ENCODE assay signal across 1 cellular context in genomic region chr6:142297996-142298753, GRCh38.
TF ChIP-seq lines count a peak whose summit lies in the region.

No MANE protein-coding gene starts in this region.

TF ChIP-seq in HepG2, 621 proteins besides CTCF, POLR2A, EP300 and RAD21 (continued from another document and continues in another):
- TF ChIP-seq ZBTB1 (CRISPR knock-in tag; IDR thresholded peaks at IDR 0.05; ENCODE audit: borderline replicate concordance), result no peak
- TF ChIP-seq ZNF30 (CRISPR knock-in tag; IDR thresholded peaks at IDR 0.05), result no peak
- peak; percentile 75; the same call in 1 of the 2 replicates for TF ChIP-seq ZNF337 (CRISPR knock-in tag; IDR thresholded peaks at IDR 0.05; ENCODE audit: borderline replicate concordance, low read depth)
- peak; percentile 83 for TF ChIP-seq ZNF644 (CRISPR knock-in tag; IDR thresholded peaks at IDR 0.05; ENCODE audit: low read depth)
- no peak for TF ChIP-seq KIAA2018 (CRISPR knock-in tag; IDR thresholded peaks at IDR 0.05; ENCODE audit: borderline replicate concordance)
- TF ChIP-seq ZNF749 (CRISPR knock-in tag; IDR thresholded peaks at IDR 0.05; ENCODE audit: borderline replicate concordance), result no peak
- no peak for TF ChIP-seq BRD4 (CRISPR knock-in tag; IDR thresholded peaks at IDR 0.05)
- TF ChIP-seq E2F2 (CRISPR knock-in tag; IDR thresholded peaks at IDR 0.05; ENCODE audit: borderline replicate concordance), result no peak
- no peak for TF ChIP-seq PHB2 (IDR thresholded peaks at IDR 0.05; ENCODE audit: partially characterized antibody)
- no peak for TF ChIP-seq ZBTB10 (CRISPR knock-in tag; IDR thresholded peaks at IDR 0.05; ENCODE audit: borderline replicate concordance)
- TF ChIP-seq FOXK2 (IDR thresholded peaks at IDR 0.05), result peak; percentile 80
- TF ChIP-seq ZNF484 (CRISPR knock-in tag; IDR thresholded peaks at IDR 0.05; ENCODE audit: borderline replicate concordance, low read depth), result no peak
- no peak for TF ChIP-seq REST (IDR thresholded peaks at IDR 0.05; ENCODE audit: borderline replicate concordance in 1 of 2, low read depth in 1 of 2, low read length in 2 of 2)
- no peak for TF ChIP-seq ETS1 (CRISPR knock-in tag; IDR thresholded peaks at IDR 0.05)
- peak; percentile 34; the same call in 1 of the 2 replicates for TF ChIP-seq GABPB1 (CRISPR knock-in tag; IDR thresholded peaks at IDR 0.05)
- no peak for TF ChIP-seq ZNF446 (CRISPR knock-in tag; IDR thresholded peaks at IDR 0.05)
- TF ChIP-seq ZNF766 (CRISPR knock-in tag; IDR thresholded peaks at IDR 0.05; ENCODE audit: borderline replicate concordance), result no peak
- no peak for TF ChIP-seq ZMAT5 (CRISPR knock-in tag; IDR thresholded peaks at IDR 0.05; ENCODE audit: borderline replicate concordance, low read depth)
- no peak for TF ChIP-seq ZNF574 (CRISPR knock-in tag; IDR thresholded peaks at IDR 0.05)
- TF ChIP-seq MIER2 (CRISPR knock-in tag; IDR thresholded peaks at IDR 0.05), result peak; percentile 13; the same call in 1 of the 2 replicates
- TF ChIP-seq SALL2 (CRISPR knock-in tag; IDR thresholded peaks at IDR 0.05), result no peak
- no peak for TF ChIP-seq CBX1 (IDR thresholded peaks at IDR 0.05; ENCODE audit: low read depth)
- no peak for TF ChIP-seq MYNN (CRISPR knock-in tag; IDR thresholded peaks at IDR 0.05; ENCODE audit: low read depth)
- no peak for TF ChIP-seq ZNF20 (CRISPR knock-in tag; IDR thresholded peaks at IDR 0.05)
- no peak for TF ChIP-seq ELF4 (CRISPR knock-in tag; IDR thresholded peaks at IDR 0.05; ENCODE audit: borderline replicate concordance)
- no peak for TF ChIP-seq ZBTB38 (CRISPR knock-in tag; IDR thresholded peaks at IDR 0.05)
- TF ChIP-seq SMARCE1 (IDR thresholded peaks at IDR 0.05; ENCODE audit: borderline replicate concordance), result peak; percentile 16; the same call in 1 of the 2 replicates
- TF ChIP-seq SMAD1 (CRISPR knock-in tag; IDR thresholded peaks at IDR 0.05; ENCODE audit: borderline replicate concordance, low read depth), result no peak
- TF ChIP-seq ZNF75D (CRISPR knock-in tag; IDR thresholded peaks at IDR 0.05; ENCODE audit: borderline replicate concordance), result no peak
